Comparison of ENCODE assay signal across 25 cellular contexts in genomic region chr10:91000985-91001384, GRCh38.
DNase-seq lines count a peak whose midpoint lies in the region; ATAC-seq and TF ChIP-seq lines count a peak whose summit lies in the region.
"Had no signal": no experiment of that assay in that cellular context is flagged by ENCODE, and none has a peak within 500 bp of the region (broad histone marks: within the 10 kb centered on the region; RNA-seq: fewer than 3 reads in every experiment).

No MANE protein-coding gene starts in this region.

- H3K4me3 ChIP-seq in testis = no peak overlapping the region
- H3K4me3 ChIP-seq in sigmoid colon = no peak overlapping the region
- H3K4me3 ChIP-seq: BLaER1, PC-9, SJSA1 had no signal

- H3K9me3 ChIP-seq in testis = no peaks in the 10 kb centered on the region
- H3K9me3 ChIP-seq in sigmoid colon = no peaks in the 10 kb centered on the region
- H3K9me3 ChIP-seq: BLaER1, SJSA1 had no signal

- H3K4me1 Mint-ChIP-seq in activated naive CD8-positive, alpha-beta T cell treated with anti-CD3 and anti-CD28 coated beads for 36 hours = peaks cover 16% of the 10 kb centered on the region
- peaks cover 22% of the 10 kb centered on the region for H3K4me1 Mint-ChIP-seq in activated naive CD8-positive, alpha-beta T cell treated with anti-CD3 and anti-CD28 coated beads, Interleukin-2, amount 50 U/mL, for 24 hours
- peaks cover 75% of the 10 kb centered on the region for H3K4me1 Mint-ChIP-seq in activated B cell treated with CpG ODN at 0.5 μM for 24 hours
- peaks cover 27% of the 10 kb centered on the region for H3K4me1 Mint-ChIP-seq in memory B cell
- H3K4me1 Mint-ChIP-seq: CD4-positive, CD25-positive, alpha-beta regulatory T cell had no signal

- no peak for TF ChIP-seq EP300 in sigmoid colon (IDR thresholded peaks at IDR 0.05)

- 95 to 100% methylated on average over 1 of the region's 1 CpG for WGBS in testis, 2 donors
- 92 to 95% methylated on average over 1 of the region's 1 CpG for WGBS in sigmoid colon, 2 donors

- no peak for ATAC-seq in activated naive CD8-positive, alpha-beta T cell treated with anti-CD3 and anti-CD28 coated beads, Interleukin-2, amount 50 U/mL, for 24 hours
- ATAC-seq in activated B cell treated with CpG ODN at 0.5 μM for 24 hours (ENCODE audit: low read depth) (no peak), memory B cell (ENCODE audit: low read depth) (no peak)
- ATAC-seq: HCT116 had no signal

- H3K36me3 ChIP-seq in testis (ENCODE audit: low read depth, missing control alignments) (no peaks in the 10 kb centered on the region), sigmoid colon (no peaks in the 10 kb centered on the region)
- H3K36me3 ChIP-seq: BLaER1, SJSA1 had no signal

- H3K9me3 Mint-ChIP-seq in activated naive CD8-positive, alpha-beta T cell treated with anti-CD3 and anti-CD28 coated beads for 36 hours = peaks cover 7% of the 10 kb centered on the region
- no peaks in the 10 kb centered on the region for H3K9me3 Mint-ChIP-seq in activated naive CD8-positive, alpha-beta T cell treated with anti-CD3 and anti-CD28 coated beads, Interleukin-2, amount 50 U/mL, for 24 hours
- H3K9me3 Mint-ChIP-seq in activated B cell treated with CpG ODN at 0.5 μM for 24 hours = peaks cover 12% of the 10 kb centered on the region
- peaks cover 2% of the 10 kb centered on the region for H3K9me3 Mint-ChIP-seq in memory B cell
- H3K9me3 Mint-ChIP-seq: CD4-positive, CD25-positive, alpha-beta regulatory T cell; IgD-negative memory B cell had no signal

- no peak for DNase-seq in activated naive CD8-positive, alpha-beta T cell treated with anti-CD3 and anti-CD28 coated beads for 36 hours
- DNase-seq in activated naive CD8-positive, alpha-beta T cell treated with anti-CD3 and anti-CD28 coated beads, Interleukin-2, amount 50 U/mL, for 24 hours = no peak
- no peak for DNase-seq in activated B cell treated with CpG ODN at 0.5 μM for 24 hours
- DNase-seq in memory B cell (ENCODE audit: low spot score in 2 of 2) = no peak
- no peak for DNase-seq in NCI-H2081 treated with DMSO at 0.1 percent for 48 hours (lab: John Stamatoyannopoulos, UW)
- DNase-seq in testis = no peak
- DNase-seq in NCI-H2029 treated with DMSO at 0.1 percent for 48 hours (lab: John Stamatoyannopoulos, UW) = no peak
- no peak for DNase-seq in sigmoid colon
- DNase-seq: ACHN; CD4-positive, CD25-positive, alpha-beta regulatory T cell; DMS153; MV-4-11; NCI-H1105; NCI-H1436 treated with DMSO at 0.1 percent for 48 hours; NCI-H187 treated with DMSO at 0.1 percent for 48 hours; NCI-H446 treated with DMSO at 0.1 percent for 48 hours; NCI-H526; NCI-H82; NK-92 treated with Interleukin-12 subunit alpha and Interleukin-12 subunit beta, amount 100 ng/mL, for 24 hours; PC-9 had no signal

- intact Hi-C loops in activated B cell treated with CpG ODN at 0.5 μM for 24 hours (cut with micrococcal nuclease) (no loop called here), testis (cut with DNase I; ENCODE audit: low total_unique reads) (loop anchor here (10.0 kb wide), 1 partner anchor 254 kb away; no protein-coding TSS in a partner anchor), sigmoid colon (cut with DNase I) (no loop called here)

- H3K36me3 Mint-ChIP-seq in activated naive CD8-positive, alpha-beta T cell treated with anti-CD3 and anti-CD28 coated beads for 36 hours = peaks cover 6% of the 10 kb centered on the region
- H3K36me3 Mint-ChIP-seq in activated naive CD8-positive, alpha-beta T cell treated with anti-CD3 and anti-CD28 coated beads, Interleukin-2, amount 50 U/mL, for 24 hours (ENCODE audit: low read depth) = no peaks in the 10 kb centered on the region
- H3K36me3 Mint-ChIP-seq in activated B cell treated with CpG ODN at 0.5 μM for 24 hours (ENCODE audit: low read depth) = peaks cover 8% of the 10 kb centered on the region
- peaks cover 3% of the 10 kb centered on the region for H3K36me3 Mint-ChIP-seq in memory B cell
- H3K36me3 Mint-ChIP-seq: CD4-positive, CD25-positive, alpha-beta regulatory T cell; IgD-negative memory B cell had no signal

- H3K27ac ChIP-seq in testis (no peak overlapping the region), sigmoid colon (no peak overlapping the region)
- H3K27ac ChIP-seq: 22Rv1, BLaER1, PC-9, SJSA1 had no signal

- no peaks in the 10 kb centered on the region for H3K4me1 ChIP-seq in testis
- H3K4me1 ChIP-seq in sigmoid colon = no peaks in the 10 kb centered on the region
- H3K4me1 ChIP-seq: SJSA1 had no signal

- H3K27me3 Mint-ChIP-seq in activated naive CD8-positive, alpha-beta T cell treated with anti-CD3 and anti-CD28 coated beads for 36 hours = no peaks in the 10 kb centered on the region
- peaks cover 2% of the 10 kb centered on the region for H3K27me3 Mint-ChIP-seq in activated naive CD8-positive, alpha-beta T cell treated with anti-CD3 and anti-CD28 coated beads, Interleukin-2, amount 50 U/mL, for 24 hours
- no peaks in the 10 kb centered on the region for H3K27me3 Mint-ChIP-seq in activated B cell treated with CpG ODN at 0.5 μM for 24 hours
- H3K27me3 Mint-ChIP-seq in memory B cell = no peaks in the 10 kb centered on the region
- H3K27me3 Mint-ChIP-seq: IgD-negative memory B cell had no signal

- H3K4me3 Mint-ChIP-seq in activated naive CD8-positive, alpha-beta T cell treated with anti-CD3 and anti-CD28 coated beads for 36 hours = no peak overlapping the region
- no peak overlapping the region for H3K4me3 Mint-ChIP-seq in activated naive CD8-positive, alpha-beta T cell treated with anti-CD3 and anti-CD28 coated beads, Interleukin-2, amount 50 U/mL, for 24 hours
- H3K4me3 Mint-ChIP-seq in activated B cell treated with CpG ODN at 0.5 μM for 24 hours (no peak overlapping the region), memory B cell (no peak overlapping the region)
- H3K4me3 Mint-ChIP-seq: CD4-positive, CD25-positive, alpha-beta regulatory T cell had no signal

- CTCF ChIA-PET in activated B cell treated with CpG ODN at 0.5 μM for 24 hours (lab: Charles Lee) = interaction anchor here (1.3 to 3.7 kb wide), 4 partner anchors 22 to 250 kb away, joined by 4 to 21 read pairs (median 10); no protein-coding TSS in a partner anchor

- H3K27me3 ChIP-seq in testis (no peaks in the 10 kb centered on the region), sigmoid colon (no peaks in the 10 kb centered on the region)
- H3K27me3 ChIP-seq: BLaER1, SJSA1 had no signal

- POLR2A ChIA-PET in activated B cell treated with CpG ODN at 0.5 μM for 24 hours (lab: Charles Lee) = interaction anchor here (2.1 to 3.6 kb wide), 3 partner anchors 22 to 162 kb away, joined by 9 to 36 read pairs (median 22); no protein-coding TSS in a partner anchor

- TF ChIP-seq CTCF in activated B cell treated with CpG ODN at 0.5 μM for 24 hours (IDR thresholded peaks at IDR 0.05) = no peak
- TF ChIP-seq CTCF in testis (IDR thresholded peaks at IDR 0.05) = no peak
- no peak for TF ChIP-seq CTCF in sigmoid colon (IDR thresholded peaks at IDR 0.05)

- peak overlapping the region; percentile 12 for H3K27ac Mint-ChIP-seq in activated naive CD8-positive, alpha-beta T cell treated with anti-CD3 and anti-CD28 coated beads for 36 hours
- no peak overlapping the region for H3K27ac Mint-ChIP-seq in activated naive CD8-positive, alpha-beta T cell treated with anti-CD3 and anti-CD28 coated beads, Interleukin-2, amount 50 U/mL, for 24 hours
- peak overlapping the region; percentile 93 for H3K27ac Mint-ChIP-seq in activated B cell treated with CpG ODN at 0.5 μM for 24 hours
- peak overlapping the region; percentile 79 for H3K27ac Mint-ChIP-seq in memory B cell

- TF ChIP-seq POLR2A in testis (IDR thresholded peaks at IDR 0.05) = no peak
- no peak for TF ChIP-seq POLR2A in sigmoid colon (IDR thresholded peaks at IDR 0.05)
